In the genomic region with DNA sequence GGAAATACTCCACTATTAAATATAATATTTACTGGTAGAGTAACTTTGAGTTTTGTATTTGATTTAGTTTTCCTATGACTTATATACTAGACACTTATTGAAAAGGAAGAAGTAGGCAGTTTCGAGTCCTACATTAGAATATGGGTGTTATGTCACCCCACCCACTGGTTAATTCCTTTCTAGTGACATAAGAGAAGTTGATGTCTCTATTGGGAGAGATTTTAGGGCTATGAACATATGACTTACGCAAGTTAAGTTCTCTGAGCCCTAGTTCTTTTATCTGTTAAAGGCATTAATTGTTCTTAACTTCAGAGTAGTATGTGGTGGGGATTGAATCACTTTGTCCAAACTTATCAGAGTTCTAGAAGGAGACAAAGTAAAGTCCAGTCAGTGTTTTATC, we compare ENCODE assay signal across 16 cellular contexts. TPM values are rescaled to one million over a fixed set of nuclear protein-coding genes. Genes with fewer than 3 reads are reported as not detected.
DNase-seq lines count a peak whose midpoint lies in the region; ATAC-seq and TF ChIP-seq lines count a peak whose summit lies in the region.
"Had no signal": no experiment of that assay in that cellular context is flagged by ENCODE, and none has a peak within 500 bp of the region (broad histone marks: within the 10 kb centered on the region; RNA-seq: fewer than 3 reads in every experiment).

No MANE protein-coding gene starts in this region.

- DNase-seq in HCEC 1CT (peak; percentile 75), astrocyte of the spinal cord (ENCODE audit: low read depth, low spot score) (peak; percentile 50), right atrium auricular region (ENCODE audit: low spot score) (no peak), HUDEP-2 (lab: John Stamatoyannopoulos, UW; ENCODE audit: unreplicated experiment in 76 of 76) (no peak), glutamatergic neuron (no peak), amniotic stem cell (lab: John Stamatoyannopoulos, UW) (no peak)
- DNase-seq: activated CD4-positive, alpha-beta T cell treated with anti-CD3 and anti-CD28 coated beads, Interleukin-2, amount 50 U/mL, for 4 hours; CD4-positive, alpha-beta T cell; effector CD4-positive, alpha-beta T cell; mucosa of descending colon; NCI-H2029 had no signal

- no peak overlapping the region for H3K4me3 Mint-ChIP-seq in glutamatergic neuron (ENCODE audit: unreplicated experiment)
- H3K4me3 Mint-ChIP-seq: activated naive CD8-positive, alpha-beta T cell; CD4-positive, alpha-beta T cell; GM23338; T-helper 1 cell treated with Interleukin-12 subunit alpha and Interleukin-12 subunit beta and Interleukin-4 antibody, amounts not matched to agents 30 μg/mL and 1 μg/mL, for 36 hours had no signal

- H3K4me1 ChIP-seq in right atrium auricular region (peaks cover 0 to 53% of the 10 kb centered on the region in 2 donors), stomach smooth muscle (ENCODE audit: control insufficient read depth, insufficient read depth, low read length) (peaks cover 29% of the 10 kb centered on the region)

- no peaks in the 10 kb centered on the region for H3K27me3 ChIP-seq in right atrium auricular region
- no peaks in the 10 kb centered on the region for H3K27me3 ChIP-seq in stomach smooth muscle (ENCODE audit: control insufficient read depth in 1 of 2, insufficient read depth in 2 of 2, low read length in 2 of 2)

- H3K27me3 Mint-ChIP-seq in glutamatergic neuron (ENCODE audit: unreplicated experiment): no peaks in the 10 kb centered on the region
- H3K27me3 Mint-ChIP-seq: CD4-positive, alpha-beta T cell had no signal

- no peaks in the 10 kb centered on the region for H3K36me3 Mint-ChIP-seq in glutamatergic neuron (ENCODE audit: unreplicated experiment)
- H3K36me3 Mint-ChIP-seq: activated naive CD8-positive, alpha-beta T cell had no signal

- H3K9ac ChIP-seq in stomach smooth muscle (ENCODE audit: low read length in 2 of 2): no peak overlapping the region

- in situ Hi-C loops in astrocyte of the spinal cord (cut with HindIII; ENCODE audit: low sequenced_read_pairs): no loop called here

- no peaks in the 10 kb centered on the region for H3K4me1 Mint-ChIP-seq in glutamatergic neuron (ENCODE audit: low read depth, unreplicated experiment)
- H3K4me1 Mint-ChIP-seq: GM23338 had no signal

- H3K9me3 ChIP-seq in right atrium auricular region (no peaks in the 10 kb centered on the region), stomach smooth muscle (ENCODE audit: control insufficient read depth in 2 of 2, low read length in 2 of 2) (no peaks in the 10 kb centered on the region)
- H3K9me3 ChIP-seq: mucosa of descending colon had no signal

- H3K4me3 ChIP-seq in astrocyte of the spinal cord (ENCODE audit: low read depth, low read length): no peak overlapping the region
- H3K4me3 ChIP-seq in right atrium auricular region: no peak overlapping the region
- H3K4me3 ChIP-seq in stomach smooth muscle (ENCODE audit: low read length in 2 of 2): no peak overlapping the region
- H3K4me3 ChIP-seq: GM23338, mucosa of descending colon had no signal

- TF ChIP-seq CTCF in astrocyte of the spinal cord (IDR thresholded peaks at IDR 0.05; ENCODE audit: low read depth, low read length) (no peak), right atrium auricular region (IDR thresholded peaks at IDR 0.05) (no peak), glutamatergic neuron (IDR thresholded peaks at IDR 0.05; ENCODE audit: partially characterized antibody, unreplicated experiment) (no peak)

- H3K9me3 Mint-ChIP-seq in glutamatergic neuron (ENCODE audit: unreplicated experiment): no peaks in the 10 kb centered on the region
- H3K9me3 Mint-ChIP-seq: CD4-positive, alpha-beta T cell; GM23338; T-helper 1 cell treated with Interleukin-12 subunit alpha and Interleukin-12 subunit beta and Interleukin-4 antibody, amounts not matched to agents 30 μg/mL and 1 μg/mL, for 36 hours had no signal

- ATAC-seq in HG02852 (IDR thresholded peaks at IDR 0.05; ENCODE audit: unreplicated experiment): no peak
- ATAC-seq: GM23338, mucosa of descending colon had no signal

- H3K27ac ChIP-seq in right atrium auricular region (peak overlapping the region; percentile 63 to 82), stomach smooth muscle (ENCODE audit: low read length) (peak overlapping the region; percentile 47)

- no peak overlapping the region for H3K27ac Mint-ChIP-seq in glutamatergic neuron (ENCODE audit: unreplicated experiment)
- H3K27ac Mint-ChIP-seq: activated naive CD8-positive, alpha-beta T cell; CD4-positive, alpha-beta T cell; GM23338; T-helper 1 cell treated with Interleukin-12 subunit alpha and Interleukin-12 subunit beta and Interleukin-4 antibody, amounts not matched to agents 30 μg/mL and 1 μg/mL, for 36 hours had no signal

- H3K36me3 ChIP-seq in right atrium auricular region: peaks cover 8% of the 10 kb centered on the region
- no peaks in the 10 kb centered on the region for H3K36me3 ChIP-seq in stomach smooth muscle (ENCODE audit: control insufficient read depth in 2 of 2, insufficient read depth in 2 of 2, low read length in 2 of 2)

RNA-seq across cellular contexts. Expression of gene CPED1, which starts 30.5 kb away (rescaled TPM):
- total RNA-seq in right atrium auricular region (10 to 100 TPM; 13.8 to 19.0 TPM), glutamatergic neuron (ENCODE audit: unreplicated experiment) (not detected)

Comparison
In these comparisons a context has a peak if more than half of its experiments do, and no peak if none do; other contexts are left out.
1. DNase-seq: peak in HCEC 1CT (single experiment) and astrocyte of the spinal cord (single experiment); none in right atrium auricular region (single experiment), HUDEP-2 (0 of 76), glutamatergic neuron (single experiment) and amniotic stem cell (single experiment).
2. RNA of gene CPED1, which starts 30.5 kb away (total RNA-seq): 13.8 to 19.0 TPM in right atrium auricular region; not detected in glutamatergic neuron (single experiment); every median in the first group is over 10 times any median in the second.